ENCODE assay signal across 1 cellular context in the genomic region with DNA sequence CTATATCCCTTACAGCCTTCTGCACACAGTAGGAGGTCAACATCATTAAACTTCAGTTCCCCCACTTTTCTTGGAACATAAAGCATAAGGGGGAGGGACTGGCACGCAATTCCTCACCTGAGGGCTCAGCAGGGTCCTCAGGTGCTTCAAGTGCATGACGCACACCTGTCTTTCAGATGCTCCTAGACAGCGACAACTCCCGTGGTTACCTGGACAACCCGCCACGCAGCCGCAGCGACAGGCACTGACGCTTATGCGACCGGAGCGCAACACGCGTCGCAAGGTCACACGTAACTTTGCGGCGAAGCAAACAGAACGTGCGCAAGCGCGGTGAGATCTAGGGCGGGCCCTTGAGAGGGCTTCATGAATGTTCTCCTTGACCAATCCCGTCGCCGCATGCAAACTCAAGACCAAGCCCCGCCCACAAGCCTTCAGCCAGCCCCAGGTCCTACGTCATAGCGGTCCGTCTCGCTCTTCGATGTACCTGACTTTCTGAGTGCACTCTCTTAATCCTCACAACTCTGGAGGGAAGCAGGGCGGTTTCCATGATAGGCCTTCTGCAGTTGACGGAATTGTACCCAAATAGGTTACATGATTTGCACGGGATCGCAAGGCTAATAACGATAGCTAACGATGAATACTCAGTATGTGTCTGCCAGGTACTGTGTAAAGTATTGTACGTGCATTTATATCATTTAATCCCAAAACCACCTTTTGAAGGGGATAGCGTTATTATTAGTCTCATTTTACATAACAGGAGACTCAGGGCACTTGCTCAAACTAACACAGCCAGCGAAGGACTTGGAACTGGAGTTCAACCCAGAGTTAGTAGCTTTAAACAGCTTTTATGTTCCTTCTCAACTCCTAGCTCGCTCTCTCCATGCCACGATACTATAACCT.
TF ChIP-seq lines count a peak whose summit lies in the region.

A gene with protein sequence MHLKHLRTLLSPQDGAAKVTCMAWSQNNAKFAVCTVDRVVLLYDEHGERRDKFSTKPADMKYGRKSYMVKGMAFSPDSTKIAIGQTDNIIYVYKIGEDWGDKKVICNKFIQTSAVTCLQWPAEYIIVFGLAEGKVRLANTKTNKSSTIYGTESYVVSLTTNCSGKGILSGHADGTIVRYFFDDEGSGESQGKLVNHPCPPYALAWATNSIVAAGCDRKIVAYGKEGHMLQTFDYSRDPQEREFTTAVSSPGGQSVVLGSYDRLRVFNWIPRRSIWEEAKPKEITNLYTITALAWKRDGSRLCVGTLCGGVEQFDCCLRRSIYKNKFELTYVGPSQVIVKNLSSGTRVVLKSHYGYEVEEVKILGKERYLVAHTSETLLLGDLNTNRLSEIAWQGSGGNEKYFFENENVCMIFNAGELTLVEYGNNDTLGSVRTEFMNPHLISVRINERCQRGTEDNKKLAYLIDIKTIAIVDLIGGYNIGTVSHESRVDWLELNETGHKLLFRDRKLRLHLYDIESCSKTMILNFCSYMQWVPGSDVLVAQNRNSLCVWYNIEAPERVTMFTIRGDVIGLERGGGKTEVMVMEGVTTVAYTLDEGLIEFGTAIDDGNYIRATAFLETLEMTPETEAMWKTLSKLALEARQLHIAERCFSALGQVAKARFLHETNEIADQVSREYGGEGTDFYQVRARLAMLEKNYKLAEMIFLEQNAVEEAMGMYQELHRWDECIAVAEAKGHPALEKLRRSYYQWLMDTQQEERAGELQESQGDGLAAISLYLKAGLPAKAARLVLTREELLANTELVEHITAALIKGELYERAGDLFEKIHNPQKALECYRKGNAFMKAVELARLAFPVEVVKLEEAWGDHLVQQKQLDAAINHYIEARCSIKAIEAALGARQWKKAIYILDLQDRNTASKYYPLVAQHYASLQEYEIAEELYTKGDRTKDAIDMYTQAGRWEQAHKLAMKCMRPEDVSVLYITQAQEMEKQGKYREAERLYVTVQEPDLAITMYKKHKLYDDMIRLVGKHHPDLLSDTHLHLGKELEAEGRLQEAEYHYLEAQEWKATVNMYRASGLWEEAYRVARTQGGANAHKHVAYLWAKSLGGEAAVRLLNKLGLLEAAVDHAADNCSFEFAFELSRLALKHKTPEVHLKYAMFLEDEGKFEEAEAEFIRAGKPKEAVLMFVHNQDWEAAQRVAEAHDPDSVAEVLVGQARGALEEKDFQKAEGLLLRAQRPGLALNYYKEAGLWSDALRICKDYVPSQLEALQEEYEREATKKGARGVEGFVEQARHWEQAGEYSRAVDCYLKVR (N-terminal part only) (minus strand): TSS at position 246 of the 900 bp plus-strand sequence. CDS start 90 bp downstream, at position 156.

TF ChIP-seq in HepG2, 621 proteins besides CTCF, POLR2A, EP300 and RAD21 (continued from another document and continues in another):
- TF ChIP-seq TIGD3 (CRISPR knock-in tag; IDR thresholded peaks at IDR 0.05; ENCODE audit: borderline replicate concordance) = peak; percentile 46; the same call in 1 of the 2 replicates
- TF ChIP-seq ZNF20 (CRISPR knock-in tag; IDR thresholded peaks at IDR 0.05) = no peak
- no peak for TF ChIP-seq ELK4 (CRISPR knock-in tag; IDR thresholded peaks at IDR 0.05; ENCODE audit: borderline replicate concordance)
- no peak for TF ChIP-seq LCORL (IDR thresholded peaks at IDR 0.05)
- 0 out of 2 replicates have a peak, but pooled peaks have one; percentile 12 for TF ChIP-seq LCORL (CRISPR knock-in tag; IDR thresholded peaks at IDR 0.05)
- no peak for TF ChIP-seq ELF4 (CRISPR knock-in tag; IDR thresholded peaks at IDR 0.05; ENCODE audit: borderline replicate concordance)
- TF ChIP-seq MTF1 (CRISPR knock-in tag; IDR thresholded peaks at IDR 0.05) = no peak
- TF ChIP-seq TFDP1 (CRISPR knock-in tag; IDR thresholded peaks at IDR 0.05; ENCODE audit: borderline replicate concordance) = peak; percentile 86; the same call in 1 of the 2 replicates
- TF ChIP-seq CREB3 (CRISPR knock-in tag; IDR thresholded peaks at IDR 0.05) = no peak
- no peak for TF ChIP-seq RORA (CRISPR knock-in tag; IDR thresholded peaks at IDR 0.05)
- TF ChIP-seq KDM5A (IDR thresholded peaks at IDR 0.05; ENCODE audit: borderline replicate concordance, low read length) = peak; percentile 78; the same call in 1 of the 2 replicates
- peak; percentile 87; the same call in 1 of the 2 replicates for TF ChIP-seq SNAPC2 (CRISPR knock-in tag; IDR thresholded peaks at IDR 0.05)
- no peak for TF ChIP-seq CENPX (CRISPR knock-in tag; IDR thresholded peaks at IDR 0.05)
- TF ChIP-seq POLR2AphosphoS2 (IDR thresholded peaks at IDR 0.05; ENCODE audit: low read depth, low read length) = no peak
- 0 out of 2 replicates have a peak, but pooled peaks have one; percentile 20 for TF ChIP-seq TSC22D2 (CRISPR knock-in tag; IDR thresholded peaks at IDR 0.05; ENCODE audit: borderline replicate concordance)
- TF ChIP-seq KDM2A (CRISPR knock-in tag; IDR thresholded peaks at IDR 0.05; ENCODE audit: borderline replicate concordance, low read depth) = peak; percentile 91; the same call in 1 of the 2 replicates
- TF ChIP-seq ZFP1 (CRISPR knock-in tag; IDR thresholded peaks at IDR 0.05) = no peak; the same call in 1 of the 2 replicates
- no peak for TF ChIP-seq KDM4B (CRISPR knock-in tag; IDR thresholded peaks at IDR 0.05)
- TF ChIP-seq KLF15 (CRISPR knock-in tag; IDR thresholded peaks at IDR 0.05; ENCODE audit: borderline replicate concordance) = no peak
- TF ChIP-seq ZNF333 (CRISPR knock-in tag; IDR thresholded peaks at IDR 0.05; ENCODE audit: borderline replicate concordance) = no peak
- TF ChIP-seq, protein P1, sequence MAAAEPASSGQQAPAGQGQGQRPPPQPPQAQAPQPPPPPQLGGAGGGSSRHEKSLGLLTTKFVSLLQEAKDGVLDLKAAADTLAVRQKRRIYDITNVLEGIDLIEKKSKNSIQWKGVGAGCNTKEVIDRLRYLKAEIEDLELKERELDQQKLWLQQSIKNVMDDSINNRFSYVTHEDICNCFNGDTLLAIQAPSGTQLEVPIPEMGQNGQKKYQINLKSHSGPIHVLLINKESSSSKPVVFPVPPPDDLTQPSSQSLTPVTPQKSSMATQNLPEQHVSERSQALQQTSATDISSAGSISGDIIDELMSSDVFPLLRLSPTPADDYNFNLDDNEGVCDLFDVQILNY (CRISPR knock-in tag; conservative IDR thresholded peaks at IDR 0.05) = no peak
- TF ChIP-seq ZBTB7B (CRISPR knock-in tag; IDR thresholded peaks at IDR 0.05) = peak; percentile 42; the same call in 1 of the 2 replicates
- TF ChIP-seq RFXANK (CRISPR knock-in tag; IDR thresholded peaks at IDR 0.05) = peak; percentile 43; the same call in 1 of the 2 replicates
- TF ChIP-seq KLF6 (CRISPR knock-in tag; IDR thresholded peaks at IDR 0.05) = peak; percentile 76
- no peak for TF ChIP-seq SKIL (CRISPR knock-in tag; IDR thresholded peaks at IDR 0.05; ENCODE audit: borderline replicate concordance)
- TF ChIP-seq NFIB (CRISPR knock-in tag; IDR thresholded peaks at IDR 0.05; ENCODE audit: borderline replicate concordance) = no peak
- no peak for TF ChIP-seq TEAD2 (CRISPR knock-in tag; IDR thresholded peaks at IDR 0.05)
- 0 out of 2 replicates have a peak, but pooled peaks have one; percentile 56 for TF ChIP-seq MIER3 (CRISPR knock-in tag; IDR thresholded peaks at IDR 0.05; ENCODE audit: borderline replicate concordance)
- TF ChIP-seq ZNF34 (CRISPR knock-in tag; IDR thresholded peaks at IDR 0.05; ENCODE audit: borderline replicate concordance) = no peak
- TF ChIP-seq, protein P2, sequence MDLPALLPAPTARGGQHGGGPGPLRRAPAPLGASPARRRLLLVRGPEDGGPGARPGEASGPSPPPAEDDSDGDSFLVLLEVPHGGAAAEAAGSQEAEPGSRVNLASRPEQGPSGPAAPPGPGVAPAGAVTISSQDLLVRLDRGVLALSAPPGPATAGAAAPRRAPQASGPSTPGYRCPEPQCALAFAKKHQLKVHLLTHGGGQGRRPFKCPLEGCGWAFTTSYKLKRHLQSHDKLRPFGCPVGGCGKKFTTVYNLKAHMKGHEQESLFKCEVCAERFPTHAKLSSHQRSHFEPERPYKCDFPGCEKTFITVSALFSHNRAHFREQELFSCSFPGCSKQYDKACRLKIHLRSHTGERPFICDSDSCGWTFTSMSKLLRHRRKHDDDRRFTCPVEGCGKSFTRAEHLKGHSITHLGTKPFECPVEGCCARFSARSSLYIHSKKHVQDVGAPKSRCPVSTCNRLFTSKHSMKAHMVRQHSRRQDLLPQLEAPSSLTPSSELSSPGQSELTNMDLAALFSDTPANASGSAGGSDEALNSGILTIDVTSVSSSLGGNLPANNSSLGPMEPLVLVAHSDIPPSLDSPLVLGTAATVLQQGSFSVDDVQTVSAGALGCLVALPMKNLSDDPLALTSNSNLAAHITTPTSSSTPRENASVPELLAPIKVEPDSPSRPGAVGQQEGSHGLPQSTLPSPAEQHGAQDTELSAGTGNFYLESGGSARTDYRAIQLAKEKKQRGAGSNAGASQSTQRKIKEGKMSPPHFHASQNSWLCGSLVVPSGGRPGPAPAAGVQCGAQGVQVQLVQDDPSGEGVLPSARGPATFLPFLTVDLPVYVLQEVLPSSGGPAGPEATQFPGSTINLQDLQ (CRISPR knock-in tag; IDR thresholded peaks at IDR 0.05) = no peak
- no peak for TF ChIP-seq ZBTB10 (CRISPR knock-in tag; IDR thresholded peaks at IDR 0.05; ENCODE audit: borderline replicate concordance)
- no peak for TF ChIP-seq FLYWCH1 (CRISPR knock-in tag; IDR thresholded peaks at IDR 0.05)
- TF ChIP-seq SPEN (CRISPR knock-in tag; IDR thresholded peaks at IDR 0.05; ENCODE audit: low read depth) = peak; percentile 64
